ENCODE assay signal across 8 cellular contexts in the genomic region with DNA sequence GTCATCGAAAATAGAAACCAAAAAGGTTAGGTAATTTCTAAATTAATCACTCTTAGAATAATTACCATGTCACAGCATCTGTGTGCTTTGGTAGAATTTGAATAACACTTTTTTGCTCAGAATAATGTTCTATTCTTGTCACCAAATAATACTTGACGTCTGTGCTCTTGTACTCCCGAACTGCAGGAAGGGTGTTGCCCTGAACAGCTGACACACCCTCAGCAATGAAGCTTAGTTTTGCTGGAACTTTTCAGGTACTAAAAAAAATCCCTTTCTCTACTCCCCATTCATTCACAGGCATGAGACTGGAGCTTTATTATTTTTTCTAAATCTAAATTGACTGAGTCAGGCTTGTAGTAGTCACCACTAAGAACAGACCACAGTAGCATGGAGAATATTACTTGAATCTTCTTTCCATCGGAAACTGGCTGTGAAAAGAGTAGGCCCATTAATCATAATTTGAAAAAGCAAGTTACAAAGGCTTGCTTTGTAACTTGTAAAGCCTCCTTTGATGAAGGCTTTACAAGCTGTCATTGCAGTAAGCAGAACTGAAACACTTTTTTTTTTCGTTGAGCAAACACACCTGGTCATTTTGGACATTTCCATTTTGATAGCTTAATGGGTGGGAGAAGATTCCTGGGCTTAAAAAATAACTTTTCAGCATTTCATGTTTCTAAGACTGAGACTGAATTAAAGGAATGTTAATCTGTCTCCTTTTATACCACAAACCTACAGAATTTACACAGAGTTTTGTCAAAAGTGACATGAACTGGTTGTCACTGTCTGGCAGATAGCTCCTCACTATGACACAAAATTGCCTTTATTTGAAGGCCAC.
A peak's percentile ranks its signal among the peaks of the same experiment; 100 is the strongest.
DNase-seq lines count a peak whose midpoint lies in the region; ATAC-seq and TF ChIP-seq lines count a peak whose summit lies in the region.

No MANE protein-coding gene starts in this region.

- DNase-seq in activated CD8-positive, alpha-beta memory T cell treated with anti-CD3 and anti-CD28 coated beads for 24 hours, result peak; percentile 74
- no peak for DNase-seq in activated CD8-positive, alpha-beta memory T cell treated with anti-CD3 and anti-CD28 coated beads, Interleukin-2, amount 50 U/mL, for 4 hours
- DNase-seq in RWPE2 (ENCODE audit: low spot score) (no peak), epithelial cell of esophagus (ENCODE audit: low read depth) (peak; percentile 81), gastrocnemius medialis (no peak), foreskin fibroblast (no peak), NCI-H2227 (lab: John Stamatoyannopoulos, UW; ENCODE audit: unreplicated experiment) (no peak)

- H3K4me3 ChIP-seq in RWPE2 (ENCODE audit: severe bottlenecking), result no peak overlapping the region
- H3K4me3 ChIP-seq in epithelial cell of esophagus (ENCODE audit: low read length), result no peak overlapping the region
- peak overlapping the region in 2 of 4 donors; percentile 1 to 10 for H3K4me3 ChIP-seq in gastrocnemius medialis
- H3K4me3 ChIP-seq in foreskin fibroblast (ENCODE audit: low read depth in 1 of 2, low read length in 2 of 2), result no peak overlapping the region

- H3K9me3 ChIP-seq in RWPE2 (ENCODE audit: severe bottlenecking) (no peaks in the 10 kb centered on the region), gastrocnemius medialis (no peaks in the 10 kb centered on the region)

- ATAC-seq in HG03025 (IDR thresholded peaks at IDR 0.05; ENCODE audit: low FRiP score, unreplicated experiment) (peak; percentile 63), RWPE2 (ENCODE audit: low read depth) (peak; percentile 46), gastrocnemius medialis (peak; percentile 68 to 85)

- H3K4me1 ChIP-seq in RWPE2 (ENCODE audit: insufficient read depth, poor library complexity, severe bottlenecking) (peaks cover 48% of the 10 kb centered on the region), gastrocnemius medialis (peaks cover 0 to 21% of the 10 kb centered on the region in 2 donors)

- H3K27ac ChIP-seq in RWPE2 (ENCODE audit: poor library complexity, severe bottlenecking) (peak overlapping the region; percentile 93), gastrocnemius medialis (peak overlapping the region; percentile 35 to 72 (median 62))

- in situ Hi-C loops in gastrocnemius medialis (cut with MboI; ENCODE audit: low sequenced_read_pairs in 4 of 4), result no loop called here

- no peaks in the 10 kb centered on the region for H3K27me3 ChIP-seq in RWPE2 (ENCODE audit: insufficient read depth, poor library complexity, severe bottlenecking)
- H3K27me3 ChIP-seq in gastrocnemius medialis, result no peaks in the 10 kb centered on the region

- H3K36me3 ChIP-seq in RWPE2 (ENCODE audit: low read depth) (no peaks in the 10 kb centered on the region), gastrocnemius medialis (no peaks in the 10 kb centered on the region)

- TF ChIP-seq CTCF in RWPE2 (IDR thresholded peaks at IDR 0.05; ENCODE audit: poor library complexity, severe bottlenecking) (no peak), epithelial cell of esophagus (IDR thresholded peaks at IDR 0.05; ENCODE audit: insufficient read depth, low read depth, low read length, missing control alignments) (no peak), gastrocnemius medialis (IDR thresholded peaks at IDR 0.05 in 4 of 5, conservative IDR thresholded peaks at IDR 0.05 in 1 of 5) (no peak), foreskin fibroblast (IDR thresholded peaks at IDR 0.05; ENCODE audit: low read depth, low read length) (no peak)

- peak in 1 of 2 donors; percentile 36 for TF ChIP-seq POLR2A in gastrocnemius medialis (IDR thresholded peaks at IDR 0.05)

- intact Hi-C loops in gastrocnemius medialis (cut with DNase I; ENCODE audit: low total_unique reads), result no loop called here

Comparison
In these comparisons a context has a peak if more than half of its experiments do, and no peak if none do; other contexts are left out.
1. DNase-seq: peak in activated CD8-positive, alpha-beta memory T cell treated with anti-CD3 and anti-CD28 coated beads for 24 hours (single experiment) and epithelial cell of esophagus (single experiment); none in activated CD8-positive, alpha-beta memory T cell treated with anti-CD3 and anti-CD28 coated beads, Interleukin-2, amount 50 U/mL, for 4 hours (single experiment), RWPE2 (single experiment), gastrocnemius medialis (0 of 2), foreskin fibroblast (0 of 2) and NCI-H2227 (single experiment).
2. Peak in every context shown above with its lines, with median percentiles within 50 percentile points of each other: ATAC-seq.